Comparison of ENCODE assay signal across 8 cellular contexts in the genomic region with DNA sequence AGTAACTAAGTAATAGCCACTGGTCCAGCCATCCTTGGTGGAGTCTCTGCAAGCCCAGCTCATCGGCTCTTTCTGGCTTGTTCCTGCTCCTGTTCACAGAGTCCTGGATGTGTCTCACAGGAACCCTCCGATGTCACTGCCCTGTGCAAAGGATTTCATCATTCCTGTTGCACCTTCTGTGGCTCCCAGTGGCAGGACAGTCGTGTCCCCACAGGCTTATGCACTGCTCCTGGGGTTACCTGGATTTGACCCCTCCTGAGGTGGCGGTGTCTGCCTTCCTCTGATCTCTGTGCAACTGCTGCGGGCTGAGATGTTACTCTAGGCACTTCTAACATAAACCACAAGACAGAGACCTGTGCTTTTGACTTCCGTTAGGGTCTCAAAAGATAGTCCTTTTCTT. TPM values are rescaled to one million over a fixed set of nuclear protein-coding genes. Genes with fewer than 3 reads are reported as not detected.
DNase-seq lines count a peak whose midpoint lies in the region; ATAC-seq lines count a peak whose summit lies in the region.

No MANE protein-coding gene starts in this region.

- CTCF ChIA-PET in activated naive CD4-positive, alpha-beta T cell treated with anti-CD3 and anti-CD28 coated beads, Interleukin-2, amount 10 ng/mL, durations not matched to agents 7 days and 5 days (lab: Charles Lee) = interaction anchor here (0.8 to 1.8 kb wide), 2 partner anchors 9 to 35 kb away, joined by 4 read pairs; no protein-coding TSS in a partner anchor

- no peak overlapping the region for H3K4me3 Mint-ChIP-seq in activated naive CD4-positive, alpha-beta T cell treated with anti-CD3 and anti-CD28 coated beads, Interleukin-2, amount 10 ng/mL, durations not matched to agents 7 days and 5 days

- no peak overlapping the region for H3K27ac ChIP-seq in aorta (ENCODE audit: low read depth in 1 of 2, low read length in 2 of 2)

- DNase-seq in activated naive CD4-positive, alpha-beta T cell treated with anti-CD3 and anti-CD28 coated beads, Interleukin-2, amount 10 ng/mL, durations not matched to agents 7 days and 5 days = peak; percentile 76
- DNase-seq in activated naive CD4-positive, alpha-beta T cell treated with Interleukin-2 at 50 U/mL for 16 hours = no peak
- DNase-seq in activated effector memory CD4-positive, alpha-beta T cell treated with anti-CD3 and anti-CD28 coated beads, Interleukin-2, amount 50 U/mL, for 16 hours = peak; percentile 76
- DNase-seq in aorta (no peak), GM03348 (ENCODE audit: low spot score) (no peak), MV-4-11 (lab: John Stamatoyannopoulos, UW) (no peak), COLO668 (lab: John Stamatoyannopoulos, UW; ENCODE audit: unreplicated experiment) (no peak)

- intact Hi-C loops in aorta (cut with DNase I) = no loop called here

- H3K9me3 Mint-ChIP-seq in activated naive CD4-positive, alpha-beta T cell treated with anti-CD3 and anti-CD28 coated beads, Interleukin-2, amount 10 ng/mL, durations not matched to agents 7 days and 5 days = peaks cover 3% of the 10 kb centered on the region

- peaks cover 61% of the 10 kb centered on the region for H3K36me3 Mint-ChIP-seq in activated naive CD4-positive, alpha-beta T cell treated with anti-CD3 and anti-CD28 coated beads, Interleukin-2, amount 10 ng/mL, durations not matched to agents 7 days and 5 days

- H3K9me3 ChIP-seq in aorta (ENCODE audit: control insufficient read depth, low read length) = no peaks in the 10 kb centered on the region

- H3K4me3 ChIP-seq in aorta (ENCODE audit: low read length in 2 of 2) = no peak overlapping the region

- no peaks in the 10 kb centered on the region for H3K27me3 ChIP-seq in aorta (ENCODE audit: control insufficient read depth in 1 of 2, insufficient read depth in 2 of 2, low read length in 1 of 2)

- ATAC-seq in HG03135 (IDR thresholded peaks at IDR 0.05; ENCODE audit: unreplicated experiment) (peak; percentile 56), aorta (ENCODE audit: low FRiP score) (peak; percentile 54)

- no peaks in the 10 kb centered on the region for H3K27me3 Mint-ChIP-seq in activated naive CD4-positive, alpha-beta T cell treated with anti-CD3 and anti-CD28 coated beads, Interleukin-2, amount 10 ng/mL, durations not matched to agents 7 days and 5 days

- H3K36me3 ChIP-seq in aorta (ENCODE audit: control insufficient read depth in 1 of 2, insufficient read depth in 2 of 2, low read length in 1 of 2) = no peaks in the 10 kb centered on the region

- peaks cover 89% of the 10 kb centered on the region for H3K4me1 Mint-ChIP-seq in activated naive CD4-positive, alpha-beta T cell treated with anti-CD3 and anti-CD28 coated beads, Interleukin-2, amount 10 ng/mL, durations not matched to agents 7 days and 5 days

- H3K27ac Mint-ChIP-seq in activated naive CD4-positive, alpha-beta T cell treated with anti-CD3 and anti-CD28 coated beads, Interleukin-2, amount 10 ng/mL, durations not matched to agents 7 days and 5 days = peak overlapping the region; percentile 91

- H3K4me1 ChIP-seq in aorta (ENCODE audit: control insufficient read depth in 1 of 2, insufficient read depth in 2 of 2, low read length in 2 of 2) = no peaks in the 10 kb centered on the region

- 78 to 85% methylated on average over 6 of the region's 6 CpGs for WGBS in aorta, 2 donors

RNA-seq across cellular contexts. Expression of a gene that starts 30.6 kb away (rescaled TPM):
- 10 to 100 TPM; 11.0 to 18.5 TPM for total RNA-seq in aorta
- 1 to 10 TPM in 1 of 2 donors, under 1 TPM in 1; 0.82 to 4.4 TPM for polyA plus RNA-seq in aorta

Comparison
In these comparisons a context has a peak if more than half of its experiments do, and no peak if none do; other contexts are left out.
1. DNase-seq: peak in activated naive CD4-positive, alpha-beta T cell treated with anti-CD3 and anti-CD28 coated beads, Interleukin-2, amount 10 ng/mL, durations not matched to agents 7 days and 5 days (single experiment) and activated effector memory CD4-positive, alpha-beta T cell treated with anti-CD3 and anti-CD28 coated beads, Interleukin-2, amount 50 U/mL, for 16 hours (single experiment); none in activated naive CD4-positive, alpha-beta T cell treated with Interleukin-2 at 50 U/mL for 16 hours (single experiment), aorta (0 of 2), GM03348 (single experiment), MV-4-11 (single experiment) and COLO668 (single experiment).